In the genomic region with DNA sequence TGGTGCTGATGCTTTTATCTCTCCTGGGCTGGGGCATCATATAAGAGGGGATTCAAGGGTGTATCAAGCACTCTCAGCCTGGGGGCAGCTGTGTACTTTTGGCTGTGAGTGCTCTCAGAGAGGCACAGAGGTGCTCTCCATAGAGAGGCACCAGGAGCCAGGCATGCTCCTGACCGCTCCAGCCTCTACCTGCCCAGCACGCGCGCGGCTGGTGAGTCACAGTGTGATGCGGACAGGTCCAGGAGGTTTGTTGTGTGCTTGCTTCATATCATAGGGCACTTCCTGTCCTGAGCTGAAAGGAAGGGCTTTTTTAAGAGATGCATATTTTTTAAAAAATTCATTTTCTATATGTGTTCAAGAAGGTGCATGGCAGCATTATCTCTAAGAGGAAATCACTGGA, we compare ENCODE assay signal across 1 cellular context.
TF ChIP-seq lines count a peak whose summit lies in the region.

No MANE protein-coding gene starts in this region.

TF ChIP-seq in IMR-90, 13 proteins besides CTCF, POLR2A, EP300 and RAD21 (continued from another document):
- TF ChIP-seq, protein P1, sequence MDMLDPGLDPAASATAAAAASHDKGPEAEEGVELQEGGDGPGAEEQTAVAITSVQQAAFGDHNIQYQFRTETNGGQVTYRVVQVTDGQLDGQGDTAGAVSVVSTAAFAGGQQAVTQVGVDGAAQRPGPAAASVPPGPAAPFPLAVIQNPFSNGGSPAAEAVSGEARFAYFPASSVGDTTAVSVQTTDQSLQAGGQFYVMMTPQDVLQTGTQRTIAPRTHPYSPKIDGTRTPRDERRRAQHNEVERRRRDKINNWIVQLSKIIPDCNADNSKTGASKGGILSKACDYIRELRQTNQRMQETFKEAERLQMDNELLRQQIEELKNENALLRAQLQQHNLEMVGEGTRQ (IDR thresholded peaks at IDR 0.05; ENCODE audit: low read depth, low read length) = no peak
- TF ChIP-seq MXI1 (IDR thresholded peaks at IDR 0.05; ENCODE audit: borderline replicate concordance, low read depth, low read length) = no peak
- no peak for TF ChIP-seq BHLHE40 (IDR thresholded peaks at IDR 0.05; ENCODE audit: low read depth, low read length)
- TF ChIP-seq MAZ (IDR thresholded peaks at IDR 0.05; ENCODE audit: borderline replicate concordance, low read depth, low read length) = no peak
- TF ChIP-seq NFE2L2 (IDR thresholded peaks at IDR 0.05; ENCODE audit: low read depth, low read length) = no peak
- no peak for TF ChIP-seq RFX5 (IDR thresholded peaks at IDR 0.05; ENCODE audit: low read depth, low read length)
- TF ChIP-seq MAFK (IDR thresholded peaks at IDR 0.05; ENCODE audit: low read depth, low read length) = no peak
- no peak for TF ChIP-seq CHD1 (IDR thresholded peaks at IDR 0.05; ENCODE audit: low read depth, low read length)
- no peak for TF ChIP-seq CEBPB (IDR thresholded peaks at IDR 0.05; ENCODE audit: low read depth, low read length)
